ENCODE assay signal across 8 cellular contexts in genomic region chr17:75113798-75114551, GRCh38.
DNase-seq lines count a peak whose midpoint lies in the region; ATAC-seq lines count a peak whose summit lies in the region.

No MANE protein-coding gene starts in this region.

- H3K4me1 ChIP-seq in duodenal mucosa (ENCODE audit: control insufficient read depth in 1 of 2, insufficient read depth in 2 of 2, low read length in 2 of 2): peaks cover 29 to 37% of the 10 kb centered on the region in 2 donors

- no peaks in the 10 kb centered on the region for H3K27me3 ChIP-seq in duodenal mucosa (ENCODE audit: control insufficient read depth in 1 of 2, insufficient read depth in 2 of 2, low read length in 2 of 2)

- H3K27ac ChIP-seq in duodenal mucosa (ENCODE audit: low read depth, low read length): peak overlapping the region; percentile 78

- peaks cover 4 to 16% of the 10 kb centered on the region in 2 donors for H3K36me3 ChIP-seq in duodenal mucosa (ENCODE audit: control insufficient read depth in 1 of 2, insufficient read depth in 2 of 2, low read length in 2 of 2)

- peak overlapping the region; percentile 35 to 92 for H3K9ac ChIP-seq in duodenal mucosa (ENCODE audit: low read depth in 1 of 2, low read length in 2 of 2)

- no peaks in the 10 kb centered on the region for H3K9me3 ChIP-seq in duodenal mucosa (ENCODE audit: control insufficient read depth in 1 of 2, low read length in 2 of 2)

- peak overlapping the region; percentile 66 to 84 for H3K4me3 ChIP-seq in duodenal mucosa (ENCODE audit: low read depth in 1 of 2, low read length in 2 of 2)

- peak; percentile 71 for DNase-seq in GF-D8 (lab: John Stamatoyannopoulos, UW)
- peak; percentile 83 for DNase-seq in HPDE6-E6E7 (ENCODE audit: extremely low spot score)
- peak; percentile 88 for DNase-seq in NCI-H774 (lab: John Stamatoyannopoulos, UW)
- DNase-seq in activated CD4-positive, alpha-beta T cell treated with anti-CD3 and anti-CD28 coated beads, Interleukin-2, amount 50 U/mL, for 4 hours: peak; percentile 87 to 89
- DNase-seq in medulla oblongata (ENCODE audit: extremely low spot score): peak; percentile 95
- DNase-seq in stimulated activated CD4-positive, alpha-beta T cell treated with anti-CD3 and anti-CD28 coated beads, TNF-alpha, amount 100 ng/mL, for 4 hours (ENCODE audit: low read depth in 3 of 3): peak; percentile 61 to 86 (median 74)

- no peak for ATAC-seq in HG03025 (IDR thresholded peaks at IDR 0.05; ENCODE audit: low FRiP score, unreplicated experiment)
